ENCODE assay signal across 33 cellular contexts in the genomic region with DNA sequence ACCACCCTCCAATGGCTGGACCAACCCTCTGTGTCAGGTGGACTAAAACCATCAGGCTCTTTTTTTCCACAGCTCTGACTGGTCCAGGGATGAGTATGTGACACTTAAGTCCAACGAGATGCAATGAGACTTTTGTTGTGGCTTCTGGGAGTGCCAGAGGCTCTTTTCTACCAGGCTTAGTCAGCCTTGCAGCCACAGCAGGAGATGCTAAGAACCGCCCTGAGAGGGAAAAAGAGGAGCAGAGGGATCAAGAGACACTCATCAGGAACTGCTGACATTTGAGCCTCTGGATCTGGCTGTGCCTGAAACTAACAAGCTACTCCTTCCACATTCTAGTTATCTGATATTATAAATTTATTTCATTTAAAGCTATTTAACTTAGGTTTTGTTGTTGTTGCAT.
"Had no signal": no experiment of that assay in that cellular context is flagged by ENCODE, and none has a peak within 500 bp of the region (broad histone marks: within the 10 kb centered on the region; RNA-seq: fewer than 3 reads in every experiment).

No MANE protein-coding gene starts in this region.

- H3K4me1 Mint-ChIP-seq: activated CD4-positive, alpha-beta memory T cell treated with anti-CD3 and anti-CD28 coated beads, Interleukin-2, amount 10 ng/mL, durations not matched to agents 7 days and 5 days; activated CD4-positive, alpha-beta T cell treated with anti-CD3 and anti-CD28 coated beads, Interleukin-2, amount 10 ng/mL, durations not matched to agents 7 days and 5 days; naive B cell; stimulated activated effector memory CD8-positive, alpha-beta T cell treated with anti-CD3 and anti-CD28 coated beads, Interleukin-12 subunit alpha, Interleukin-12 subunit beta, amount 100 ng/mL, for 72 hours; stimulated activated naive CD8-positive, alpha-beta T cell treated with anti-CD3 and anti-CD28 coated beads, Interleukin-15, amount 100 ng/mL, for 72 hours had no signal

- ATAC-seq: activated naive CD4-positive, alpha-beta T cell treated with anti-CD3 and anti-CD28 coated beads, Interleukin-2, amount 50 U/mL, for 72 hours; activated T-cell treated with anti-CD3 and anti-CD28 coated beads, Interleukin-2, amount 50 U/mL, for 4 hours; sciatic nerve; stimulated activated effector memory CD8-positive, alpha-beta T cell treated with anti-CD3 and anti-CD28 coated beads, Interleukin-12 subunit alpha, Interleukin-12 subunit beta, amount 100 ng/mL, for 72 hours; stimulated activated naive CD8-positive, alpha-beta T cell treated with anti-CD3 and anti-CD28 coated beads, Interleukin-15, amount 100 ng/mL, for 72 hours had no signal

- H3K9me3 Mint-ChIP-seq: activated T-cell treated with anti-CD3 and anti-CD28 coated beads, Interleukin-2, amount 50 U/mL, for 4 hours; stimulated activated naive CD8-positive, alpha-beta T cell treated with anti-CD3 and anti-CD28 coated beads, Interleukin-15, amount 100 ng/mL, for 72 hours had no signal

- H3K36me3 ChIP-seq: breast epithelium, left ventricle myocardium inferior, ovary, uterus had no signal

- DNase-seq: activated CD4-positive, alpha-beta memory T cell treated with anti-CD3 and anti-CD28 coated beads, Interleukin-2, amount 10 ng/mL, durations not matched to agents 7 days and 5 days; activated CD4-positive, alpha-beta T cell treated with anti-CD3 and anti-CD28 coated beads for 1 hour; activated CD4-positive, alpha-beta T cell treated with anti-CD3 and anti-CD28 coated beads, Interleukin-2, amount 10 ng/mL, durations not matched to agents 7 days and 5 days; activated CD8-positive, alpha-beta memory T cell treated with anti-CD3 and anti-CD28 coated beads, Interleukin-2, amount 50 U/mL, for 48 hours; activated naive CD4-positive, alpha-beta T cell; activated T-cell treated with anti-CD3 and anti-CD28 coated beads, Interleukin-2, amount 50 U/mL, for 4 hours; central memory CD4-positive, alpha-beta T cell; dermis blood vessel endothelial cell; effector CD4-positive, alpha-beta T cell; esophagus squamous epithelium; foreskin melanocyte; glutamatergic neuron; islet precursor cell; left ventricle myocardium inferior; naive B cell; nephron progenitor cell; ovary; retina; small intestine; stimulated activated CD4-positive, alpha-beta T cell treated with anti-CD3 and anti-CD28 coated beads, Interleukin-4, amount 100 ng/mL, for 24 hours; stimulated activated naive CD8-positive, alpha-beta T cell treated with anti-CD3 and anti-CD28 coated beads, Interleukin-15, amount 100 ng/mL, for 72 hours; substantia nigra; uterus had no signal

- H3K36me3 Mint-ChIP-seq: activated naive CD4-positive, alpha-beta T cell treated with anti-CD3 and anti-CD28 coated beads, Interleukin-2, amount 50 U/mL, for 72 hours; stimulated activated effector memory CD8-positive, alpha-beta T cell treated with anti-CD3 and anti-CD28 coated beads, Interleukin-12 subunit alpha, Interleukin-12 subunit beta, amount 100 ng/mL, for 72 hours; type B pancreatic cell had no signal

- H3K27me3 ChIP-seq: breast epithelium, esophagus squamous epithelium, ovary, uterus had no signal

- H3K9me3 ChIP-seq: breast epithelium, esophagus squamous epithelium, ovary, uterus had no signal

- H3K27me3 Mint-ChIP-seq: activated CD4-positive, alpha-beta memory T cell treated with anti-CD3 and anti-CD28 coated beads, Interleukin-2, amount 10 ng/mL, durations not matched to agents 7 days and 5 days; activated CD4-positive, alpha-beta T cell treated with anti-CD3 and anti-CD28 coated beads, Interleukin-2, amount 10 ng/mL, durations not matched to agents 7 days and 5 days; progenitor cell of endocrine pancreas had no signal

- H3K27ac ChIP-seq: breast epithelium, epithelial cell of prostate, esophagus squamous epithelium, left ventricle myocardium inferior, ovary, uterus had no signal

- H3K4me3 ChIP-seq: breast epithelium, esophagus squamous epithelium, left ventricle myocardium inferior, lung, ovary, uterus had no signal

- H3K4me3 Mint-ChIP-seq: activated CD4-positive, alpha-beta memory T cell treated with anti-CD3 and anti-CD28 coated beads, Interleukin-2, amount 10 ng/mL, durations not matched to agents 7 days and 5 days; activated CD4-positive, alpha-beta T cell treated with anti-CD3 and anti-CD28 coated beads, Interleukin-2, amount 10 ng/mL, durations not matched to agents 7 days and 5 days; activated T-cell treated with anti-CD3 and anti-CD28 coated beads, Interleukin-2, amount 50 U/mL, for 4 hours; mesothelial cell of epicardium; naive B cell; nephron progenitor cell; stimulated activated effector memory CD8-positive, alpha-beta T cell treated with anti-CD3 and anti-CD28 coated beads, Interleukin-12 subunit alpha, Interleukin-12 subunit beta, amount 100 ng/mL, for 72 hours; stimulated activated naive CD8-positive, alpha-beta T cell treated with anti-CD3 and anti-CD28 coated beads, Interleukin-15, amount 100 ng/mL, for 72 hours; type B pancreatic cell had no signal

- H3K27ac Mint-ChIP-seq: activated CD4-positive, alpha-beta memory T cell treated with anti-CD3 and anti-CD28 coated beads, Interleukin-2, amount 10 ng/mL, durations not matched to agents 7 days and 5 days; activated CD4-positive, alpha-beta T cell treated with anti-CD3 and anti-CD28 coated beads, Interleukin-2, amount 10 ng/mL, durations not matched to agents 7 days and 5 days; activated naive CD4-positive, alpha-beta T cell treated with anti-CD3 and anti-CD28 coated beads, Interleukin-2, amount 50 U/mL, for 72 hours; activated T-helper 2 cell treated with anti-CD3 and anti-CD28 coated beads, Interferon-gamma antibody, Interleukin-2, Interleukin-4, amounts not matched to agents 10 μg/mL and 5 μg/mL and 100 μg/mL, durations not matched to agents 14 hours and 24 hours and 36 hours; mesothelial cell of epicardium; naive B cell; nephron progenitor cell; progenitor cell of endocrine pancreas; stimulated activated effector memory CD8-positive, alpha-beta T cell treated with anti-CD3 and anti-CD28 coated beads, Interleukin-12 subunit alpha, Interleukin-12 subunit beta, amount 100 ng/mL, for 72 hours; stimulated activated naive CD8-positive, alpha-beta T cell treated with anti-CD3 and anti-CD28 coated beads, Interleukin-15, amount 100 ng/mL, for 72 hours; type B pancreatic cell had no signal

- H3K4me1 ChIP-seq: breast epithelium, left ventricle myocardium inferior, uterus had no signal
